In genomic region chr1:186738896-186739295, GRCh38 we compare ENCODE assay signal across 11 cellular contexts. TPM values are rescaled to one million over a fixed set of nuclear protein-coding genes. Genes with fewer than 3 reads are reported as not detected.
DNase-seq lines count a peak whose midpoint lies in the region; ATAC-seq and TF ChIP-seq lines count a peak whose summit lies in the region.
"Had no signal": no experiment of that assay in that cellular context is flagged by ENCODE, and none has a peak within 500 bp of the region (broad histone marks: within the 10 kb centered on the region; RNA-seq: fewer than 3 reads in every experiment).

No MANE protein-coding gene starts in this region.

- no peaks in the 10 kb centered on the region for H3K27me3 ChIP-seq in RWPE2 (ENCODE audit: insufficient read depth, poor library complexity, severe bottlenecking)
- no peaks in the 10 kb centered on the region for H3K27me3 ChIP-seq in stomach
- H3K27me3 ChIP-seq: neutrophil had no signal

- no peak for TF ChIP-seq EP300 in stomach (IDR thresholded peaks at IDR 0.05)

- DNase-seq in activated T-cell treated with anti-CD3 and anti-CD28 coated beads, Interleukin-2, amount 50 U/mL, for 24 hours, result no peak
- DNase-seq in activated T-cell treated with anti-CD3 and anti-CD28 coated beads, Interleukin-2, amount 50 U/mL, for 48 hours, result no peak
- DNase-seq in RWPE2 (ENCODE audit: low spot score) (no peak), retina (no peak), stomach (no peak), ecto neural progenitor cell (ENCODE audit: low spot score) (no peak)
- peak; percentile 13 for DNase-seq in stimulated activated naive B cell treated with anti-CD40 and anti-IgM and Interleukin-4, amounts not matched to agents 10 μg/mL and 1 μg/mL and 100 μg/mL, for 72 hours
- DNase-seq: aorta, NCI-H1092 had no signal

- peaks cover 33% of the 10 kb centered on the region for H3K4me1 ChIP-seq in RWPE2 (ENCODE audit: insufficient read depth, poor library complexity, severe bottlenecking)
- H3K4me1 ChIP-seq in stomach, result no peaks in the 10 kb centered on the region

- TF ChIP-seq CTCF in RWPE2 (IDR thresholded peaks at IDR 0.05; ENCODE audit: poor library complexity, severe bottlenecking) (no peak), stomach (IDR thresholded peaks at IDR 0.05) (no peak)

- no peak overlapping the region for H3K4me3 Mint-ChIP-seq in activated T-cell treated with anti-CD3 and anti-CD28 coated beads, Interleukin-2, amount 50 U/mL, for 24 hours
- peak overlapping the region in 1 of 2 donors; percentile 5 for H3K4me3 Mint-ChIP-seq in stimulated activated naive B cell treated with anti-CD40 and anti-IgM and Interleukin-4, amounts not matched to agents 10 μg/mL and 1 μg/mL and 100 μg/mL, for 72 hours

- peaks cover 30% of the 10 kb centered on the region for H3K4me1 Mint-ChIP-seq in activated T-cell treated with anti-CD3 and anti-CD28 coated beads, Interleukin-2, amount 50 U/mL, for 24 hours (ENCODE audit: low read depth)
- H3K4me1 Mint-ChIP-seq in stimulated activated naive B cell treated with anti-CD40 and anti-IgM and Interleukin-4, amounts not matched to agents 10 μg/mL and 1 μg/mL and 100 μg/mL, for 72 hours, result peaks cover 2 to 9% of the 10 kb centered on the region in 2 donors

- WGBS in stomach, 5 donors, result 32 to 55% (median 51%) methylated on average over 1 of the region's 1 CpG

- H3K4me3 ChIP-seq in RWPE2 (ENCODE audit: severe bottlenecking), result no peak overlapping the region
- no peak overlapping the region for H3K4me3 ChIP-seq in stomach

- H3K27ac ChIP-seq in RWPE2 (ENCODE audit: poor library complexity, severe bottlenecking) (peak overlapping the region; percentile 76), stomach (no peak overlapping the region)
- H3K27ac ChIP-seq: neutrophil had no signal

- H3K36me3 ChIP-seq in RWPE2 (ENCODE audit: low read depth), result no peaks in the 10 kb centered on the region
- H3K36me3 ChIP-seq in stomach, result no peaks in the 10 kb centered on the region
- H3K36me3 ChIP-seq: neutrophil had no signal

- no peaks in the 10 kb centered on the region for H3K9me3 Mint-ChIP-seq in activated T-cell treated with anti-CD3 and anti-CD28 coated beads, Interleukin-2, amount 50 U/mL, for 24 hours
- peaks cover 0 to 1% of the 10 kb centered on the region in 2 donors for H3K9me3 Mint-ChIP-seq in stimulated activated naive B cell treated with anti-CD40 and anti-IgM and Interleukin-4, amounts not matched to agents 10 μg/mL and 1 μg/mL and 100 μg/mL, for 72 hours

- ATAC-seq in HG02938 (IDR thresholded peaks at IDR 0.05; ENCODE audit: unreplicated experiment), result peak; percentile 88
- ATAC-seq in RWPE2 (ENCODE audit: low read depth), result no peak
- ATAC-seq in stimulated activated naive B cell treated with anti-CD40 and anti-IgM and Interleukin-4, amounts not matched to agents 10 μg/mL and 1 μg/mL and 100 μg/mL, for 72 hours (replicated peaks), result peak; percentile 95 to 96

- peaks cover 8% of the 10 kb centered on the region for H3K27me3 Mint-ChIP-seq in activated T-cell treated with anti-CD3 and anti-CD28 coated beads, Interleukin-2, amount 50 U/mL, for 24 hours
- no peaks in the 10 kb centered on the region for H3K27me3 Mint-ChIP-seq in stimulated activated naive B cell treated with anti-CD40 and anti-IgM and Interleukin-4, amounts not matched to agents 10 μg/mL and 1 μg/mL and 100 μg/mL, for 72 hours

- intact Hi-C loops in stomach (cut with DNase I; ENCODE audit: low total_unique reads), result no loop called here

- TF ChIP-seq POLR2A in stomach (IDR thresholded peaks at IDR 0.05), result no peak

- no peaks in the 10 kb centered on the region for H3K36me3 Mint-ChIP-seq in activated T-cell treated with anti-CD3 and anti-CD28 coated beads, Interleukin-2, amount 50 U/mL, for 24 hours (ENCODE audit: low read depth)
- no peaks in the 10 kb centered on the region for H3K36me3 Mint-ChIP-seq in stimulated activated naive B cell treated with anti-CD40 and anti-IgM and Interleukin-4, amounts not matched to agents 10 μg/mL and 1 μg/mL and 100 μg/mL, for 72 hours

- no peaks in the 10 kb centered on the region for H3K9me3 ChIP-seq in RWPE2 (ENCODE audit: severe bottlenecking)
- H3K9me3 ChIP-seq in stomach, result no peaks in the 10 kb centered on the region
- H3K9me3 ChIP-seq: neutrophil had no signal

- H3K27ac Mint-ChIP-seq in activated T-cell treated with anti-CD3 and anti-CD28 coated beads, Interleukin-2, amount 50 U/mL, for 24 hours, result peak overlapping the region; percentile 81
- no peak overlapping the region for H3K27ac Mint-ChIP-seq in stimulated activated naive B cell treated with anti-CD40 and anti-IgM and Interleukin-4, amounts not matched to agents 10 μg/mL and 1 μg/mL and 100 μg/mL, for 72 hours

RNA-seq across cellular contexts. Expression of gene PTGS2, which starts 58.7 kb away (rescaled TPM):
- total RNA-seq in stomach, result 10 to 100 TPM in 3 of 5 donors, 1 to 10 TPM in 1, not detected in 1; 3.5 to 46.9 (median 22.9) TPM
- 1 to 10 TPM in 2 of 3 donors, under 1 TPM in 1; 0.65 to 4.6 (median 1.8) TPM for polyA plus RNA-seq in stomach
